In genomic region chr13:98543380-98544104, GRCh38 we compare ENCODE assay signal across 8 cellular contexts. TPM values are rescaled to one million over a fixed set of nuclear protein-coding genes. Genes with fewer than 3 reads are reported as not detected.
DNase-seq lines count a peak whose midpoint lies in the region; ATAC-seq and TF ChIP-seq lines count a peak whose summit lies in the region.
"Had no signal": no experiment of that assay in that cellular context is flagged by ENCODE, and none has a peak within 500 bp of the region (broad histone marks: within the 10 kb centered on the region; RNA-seq: fewer than 3 reads in every experiment).

No MANE protein-coding gene starts in this region.

- no peaks in the 10 kb centered on the region for H3K9me3 ChIP-seq in heart left ventricle

- no peaks in the 10 kb centered on the region for H3K27me3 ChIP-seq in heart left ventricle

- no peak for TF ChIP-seq CTCF in heart left ventricle (IDR thresholded peaks at IDR 0.05)

- peak overlapping the region in 3 of 12 donors; percentile 4 to 42 (median 34) for H3K4me3 ChIP-seq in heart left ventricle
- H3K4me3 ChIP-seq: SK-N-MC had no signal

- no peaks in the 10 kb centered on the region for H3K27me3 Mint-ChIP-seq in IgD-negative memory B cell
- no peaks in the 10 kb centered on the region for H3K27me3 Mint-ChIP-seq in stimulated activated naive B cell treated with anti-CD40 and anti-IgM and Interleukin-4, amounts not matched to agents 10 μg/mL and 1 μg/mL and 100 μg/mL, for 72 hours

- peaks cover 6 to 93% (median 66%) of the 10 kb centered on the region in 12 donors for H3K4me1 ChIP-seq in heart left ventricle

- H3K4me1 Mint-ChIP-seq in IgD-negative memory B cell, result peaks cover 49 to 79% (median 76%) of the 10 kb centered on the region in 3 donors
- H3K4me1 Mint-ChIP-seq in stimulated activated naive B cell treated with anti-CD40 and anti-IgM and Interleukin-4, amounts not matched to agents 10 μg/mL and 1 μg/mL and 100 μg/mL, for 72 hours, result peaks cover 62 to 99% of the 10 kb centered on the region in 2 donors

- H3K9me3 Mint-ChIP-seq in IgD-negative memory B cell, result no peaks in the 10 kb centered on the region
- H3K9me3 Mint-ChIP-seq in stimulated activated naive B cell treated with anti-CD40 and anti-IgM and Interleukin-4, amounts not matched to agents 10 μg/mL and 1 μg/mL and 100 μg/mL, for 72 hours, result no peaks in the 10 kb centered on the region

- no peak for TF ChIP-seq POLR2A in heart left ventricle (IDR thresholded peaks at IDR 0.05)

- H3K27ac ChIP-seq in heart left ventricle, result peak overlapping the region in 9 of 12 donors; percentile 27 to 74 (median 51)

- in situ Hi-C loops in KBM-7 (cut with MboI; ENCODE audit: low pct_unique_long_range_greater_than_20kb, low sequenced_read_pairs), result no loop called here

- H3K27ac Mint-ChIP-seq in IgD-negative memory B cell, result peak overlapping the region in 2 of 3 donors; percentile 48 to 64
- peak overlapping the region; percentile 89 for H3K27ac Mint-ChIP-seq in stimulated activated naive B cell treated with anti-CD40 and anti-IgM and Interleukin-4, amounts not matched to agents 10 μg/mL and 1 μg/mL and 100 μg/mL, for 72 hours

- H3K36me3 Mint-ChIP-seq in IgD-negative memory B cell, result peaks cover 2% of the 10 kb centered on the region
- H3K36me3 Mint-ChIP-seq in stimulated activated naive B cell treated with anti-CD40 and anti-IgM and Interleukin-4, amounts not matched to agents 10 μg/mL and 1 μg/mL and 100 μg/mL, for 72 hours, result peaks cover 10 to 37% of the 10 kb centered on the region in 2 donors

- ATAC-seq in GM19452 (IDR thresholded peaks at IDR 0.05; ENCODE audit: unreplicated experiment) (peak; percentile 3), heart left ventricle (peak in 3 of 4 donors; percentile 18 to 41 (median 20)), GM21786 (IDR thresholded peaks at IDR 0.05; ENCODE audit: unreplicated experiment) (no peak)
- peak; percentile 53 to 57 for ATAC-seq in stimulated activated naive B cell treated with anti-CD40 and anti-IgM and Interleukin-4, amounts not matched to agents 10 μg/mL and 1 μg/mL and 100 μg/mL, for 72 hours (replicated peaks)

- DNase-seq in heart left ventricle (no peak), NCI-H1048 (lab: John Stamatoyannopoulos, UW) (no peak), KBM-7 (no peak)
- no peak for DNase-seq in stimulated activated naive B cell treated with anti-CD40 and anti-IgM and Interleukin-4, amounts not matched to agents 10 μg/mL and 1 μg/mL and 100 μg/mL, for 72 hours

- intact Hi-C loops in heart left ventricle (cut with DNase I), result loop anchor here in 2 of 10 donors (5.0 kb wide), 2 partner anchors 34 to 46 kb away; partner anchors contain the start of gene STK24 (in 1 of the 2)

- H3K4me3 Mint-ChIP-seq in IgD-negative memory B cell, result peak overlapping the region; percentile 70 to 89 (median 82)
- H3K4me3 Mint-ChIP-seq in stimulated activated naive B cell treated with anti-CD40 and anti-IgM and Interleukin-4, amounts not matched to agents 10 μg/mL and 1 μg/mL and 100 μg/mL, for 72 hours, result peak overlapping the region; percentile 76 to 78

- peaks cover 0 to 4% (median 0%) of the 10 kb centered on the region in 9 donors for H3K36me3 ChIP-seq in heart left ventricle

- 73 to 81% (median 79%) methylated on average over 20 to 25 of the region's 25 CpGs for WGBS in heart left ventricle, 4 donors

RNA-seq across cellular contexts. Expression of gene STK24, which starts 33.4 kb away (rescaled TPM):
- polyA plus RNA-seq in IgD-negative memory B cell, result 22.9 TPM
- 10 to 100 TPM; 56.5 to 82.6 (median 63.0) TPM for total RNA-seq in heart left ventricle
- 10 to 100 TPM; 26.6 to 54.1 TPM for polyA plus RNA-seq in heart left ventricle
